20 cellular contexts compared by ENCODE assay signal in genomic region chr11:36013950-36014349, GRCh38.
"Had no signal": no experiment of that assay in that cellular context is flagged by ENCODE, and none has a peak within 500 bp of the region (broad histone marks: within the 10 kb centered on the region; RNA-seq: fewer than 3 reads in every experiment).

No MANE protein-coding gene starts in this region.

- H3K4me3 Mint-ChIP-seq: activated CD4-positive, alpha-beta memory T cell treated with anti-CD3 and anti-CD28 coated beads, Interleukin-2, amount 10 ng/mL, durations not matched to agents 7 days and 5 days; activated CD4-positive, alpha-beta T cell treated with anti-CD3 and anti-CD28 coated beads, Interleukin-2, amount 10 ng/mL, durations not matched to agents 24 days and 14 days; activated naive CD4-positive, alpha-beta T cell treated with anti-CD3 and anti-CD28 coated beads, Interleukin-2, amount 10 ng/mL, durations not matched to agents 7 days and 5 days; central memory CD8-positive, alpha-beta T cell; stimulated activated effector memory CD8-positive, alpha-beta T cell treated with anti-CD3 and anti-CD28 coated beads, Interleukin-12 subunit alpha, Interleukin-12 subunit beta, amount 100 ng/mL, for 72 hours; stimulated activated naive CD8-positive, alpha-beta T cell treated with anti-CD3 and anti-CD28 coated beads, Interleukin-15, amount 100 ng/mL, for 72 hours had no signal

- DNase-seq: activated CD4-positive, alpha-beta memory T cell treated with anti-CD3 and anti-CD28 coated beads, Interleukin-2, amount 10 ng/mL, durations not matched to agents 7 days and 5 days; activated CD4-positive, alpha-beta T cell treated with anti-CD3 and anti-CD28 coated beads, Interleukin-2, amount 10 ng/mL, durations not matched to agents 24 days and 14 days; activated effector memory CD4-positive, alpha-beta T cell treated with anti-CD3 and anti-CD28 coated beads, Interleukin-2, amount 50 U/mL, for 16 hours; activated naive CD4-positive, alpha-beta T cell treated with anti-CD3 and anti-CD28 coated beads, Interleukin-2, amount 10 ng/mL, durations not matched to agents 7 days and 5 days; brain microvascular endothelial cell; colonic mucosa; foreskin fibroblast; occipital lobe; right lobe of liver; stimulated activated CD4-positive, alpha-beta T cell treated with anti-CD3 and anti-CD28 coated beads, Interleukin-1b, Interleukin-23, amount 100 ng/mL, for 48 hours; stimulated activated naive CD8-positive, alpha-beta T cell treated with anti-CD3 and anti-CD28 coated beads, Interleukin-15, amount 100 ng/mL, for 72 hours; transverse colon had no signal

- H3K9me3 Mint-ChIP-seq: activated CD4-positive, alpha-beta memory T cell treated with anti-CD3 and anti-CD28 coated beads, Interleukin-2, amount 10 ng/mL, durations not matched to agents 7 days and 5 days; activated CD4-positive, alpha-beta T cell treated with anti-CD3 and anti-CD28 coated beads, Interleukin-2, amount 10 ng/mL, durations not matched to agents 24 days and 14 days; activated naive CD4-positive, alpha-beta T cell treated with anti-CD3 and anti-CD28 coated beads, Interleukin-2, amount 10 ng/mL, durations not matched to agents 7 days and 5 days; central memory CD8-positive, alpha-beta T cell; stimulated activated effector memory CD8-positive, alpha-beta T cell treated with anti-CD3 and anti-CD28 coated beads, Interleukin-12 subunit alpha, Interleukin-12 subunit beta, amount 100 ng/mL, for 72 hours; stimulated activated naive CD8-positive, alpha-beta T cell treated with anti-CD3 and anti-CD28 coated beads, Interleukin-15, amount 100 ng/mL, for 72 hours had no signal

- H3K4me3 ChIP-seq: colonic mucosa, lung, right lobe of liver, skin epidermis, transverse colon had no signal

- H3K36me3 ChIP-seq: brain microvascular endothelial cell, colonic mucosa, right lobe of liver, transverse colon had no signal

- H3K4me1 Mint-ChIP-seq: activated CD4-positive, alpha-beta memory T cell treated with anti-CD3 and anti-CD28 coated beads, Interleukin-2, amount 10 ng/mL, durations not matched to agents 7 days and 5 days; activated CD4-positive, alpha-beta T cell treated with anti-CD3 and anti-CD28 coated beads, Interleukin-2, amount 10 ng/mL, durations not matched to agents 24 days and 14 days; activated naive CD4-positive, alpha-beta T cell treated with anti-CD3 and anti-CD28 coated beads, Interleukin-2, amount 10 ng/mL, durations not matched to agents 7 days and 5 days; central memory CD8-positive, alpha-beta T cell; stimulated activated effector memory CD8-positive, alpha-beta T cell treated with anti-CD3 and anti-CD28 coated beads, Interleukin-12 subunit alpha, Interleukin-12 subunit beta, amount 100 ng/mL, for 72 hours; stimulated activated naive CD8-positive, alpha-beta T cell treated with anti-CD3 and anti-CD28 coated beads, Interleukin-15, amount 100 ng/mL, for 72 hours had no signal

- H3K27ac ChIP-seq: brain microvascular endothelial cell, colonic mucosa, epithelial cell of prostate, right lobe of liver, transverse colon, VCaP had no signal

- H3K27me3 ChIP-seq: brain microvascular endothelial cell, colonic mucosa, right lobe of liver, transverse colon had no signal

- H3K9me3 ChIP-seq: colonic mucosa, right lobe of liver, transverse colon had no signal

- ATAC-seq: activated CD4-positive, CD25-positive, alpha-beta regulatory T cell treated with anti-CD3 and anti-CD28 coated beads, Interleukin-2, amount 50 U/mL, for 24 hours; left lobe of liver; right lobe of liver; stimulated activated effector memory CD8-positive, alpha-beta T cell treated with anti-CD3 and anti-CD28 coated beads, Interleukin-12 subunit alpha, Interleukin-12 subunit beta, amount 100 ng/mL, for 72 hours; stimulated activated naive CD8-positive, alpha-beta T cell treated with anti-CD3 and anti-CD28 coated beads, Interleukin-15, amount 100 ng/mL, for 72 hours had no signal

- H3K27me3 Mint-ChIP-seq: activated CD4-positive, alpha-beta memory T cell treated with anti-CD3 and anti-CD28 coated beads, Interleukin-2, amount 10 ng/mL, durations not matched to agents 7 days and 5 days; activated CD4-positive, alpha-beta T cell treated with anti-CD3 and anti-CD28 coated beads, Interleukin-2, amount 10 ng/mL, durations not matched to agents 24 days and 14 days had no signal

- H3K27ac Mint-ChIP-seq: activated CD4-positive, alpha-beta memory T cell treated with anti-CD3 and anti-CD28 coated beads, Interleukin-2, amount 10 ng/mL, durations not matched to agents 7 days and 5 days; activated CD4-positive, alpha-beta T cell treated with anti-CD3 and anti-CD28 coated beads, Interleukin-2, amount 10 ng/mL, durations not matched to agents 24 days and 14 days; activated naive CD4-positive, alpha-beta T cell treated with anti-CD3 and anti-CD28 coated beads, Interleukin-2, amount 10 ng/mL, durations not matched to agents 7 days and 5 days; stimulated activated effector memory CD8-positive, alpha-beta T cell treated with anti-CD3 and anti-CD28 coated beads, Interleukin-12 subunit alpha, Interleukin-12 subunit beta, amount 100 ng/mL, for 72 hours; stimulated activated naive CD8-positive, alpha-beta T cell treated with anti-CD3 and anti-CD28 coated beads, Interleukin-15, amount 100 ng/mL, for 72 hours had no signal

- H3K36me3 Mint-ChIP-seq: activated naive CD4-positive, alpha-beta T cell treated with anti-CD3 and anti-CD28 coated beads, Interleukin-2, amount 10 ng/mL, durations not matched to agents 7 days and 5 days; stimulated activated effector memory CD8-positive, alpha-beta T cell treated with anti-CD3 and anti-CD28 coated beads, Interleukin-12 subunit alpha, Interleukin-12 subunit beta, amount 100 ng/mL, for 72 hours had no signal

- H3K4me1 ChIP-seq: colonic mucosa, right lobe of liver had no signal
